Comparison of ENCODE assay signal across 8 cellular contexts in the genomic region with DNA sequence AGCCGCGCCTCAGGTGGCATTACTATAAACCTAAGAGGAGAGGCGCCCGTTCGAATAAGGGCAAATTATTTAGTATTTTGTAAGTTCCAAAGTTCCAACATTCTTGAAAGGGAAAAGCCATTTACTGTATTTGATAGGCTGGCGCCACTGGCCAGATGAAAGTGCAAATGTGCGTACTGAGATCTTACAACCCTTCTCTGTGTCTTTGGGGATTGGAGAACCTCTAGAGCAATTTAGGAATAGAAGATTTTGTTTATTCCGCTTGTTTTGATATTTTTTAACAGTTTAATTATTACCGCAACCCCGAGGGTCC. TPM values are rescaled to one million over a fixed set of nuclear protein-coding genes. Genes with fewer than 3 reads are reported as not detected.
DNase-seq lines count a peak whose midpoint lies in the region; ATAC-seq and TF ChIP-seq lines count a peak whose summit lies in the region.

No MANE protein-coding gene starts in this region.

- H3K36me3 ChIP-seq in HUES64 (ENCODE audit: insufficient read depth, low read length): peaks cover 23% of the 10 kb centered on the region
- H3K36me3 ChIP-seq in mucosa of stomach (ENCODE audit: control insufficient read depth, insufficient read depth, low read length): no peaks in the 10 kb centered on the region

- ATAC-seq in GM21825 (IDR thresholded peaks at IDR 0.05; ENCODE audit: unreplicated experiment): no peak

- TF ChIP-seq CTCF in 22Rv1 (IDR thresholded peaks at IDR 0.05): no peak

- WGBS in HUES64: 31% methylated on average over 10 of the region's 10 CpGs

- H3K9me3 ChIP-seq in HUES64 (ENCODE audit: insufficient read depth, low read depth, low read length) (no peaks in the 10 kb centered on the region), mucosa of stomach (ENCODE audit: control insufficient read depth, low read length) (no peaks in the 10 kb centered on the region)

- peaks cover 15% of the 10 kb centered on the region for H3K4me1 ChIP-seq in HUES64 (ENCODE audit: insufficient read depth, low read length)
- H3K4me1 ChIP-seq in mucosa of stomach (ENCODE audit: control insufficient read depth, insufficient read depth, low read length): peaks cover 6% of the 10 kb centered on the region

- peak overlapping the region; percentile 53 for H3K27ac ChIP-seq in 22Rv1
- H3K27ac ChIP-seq in HUES64 (ENCODE audit: low read depth, low read length): peak overlapping the region; percentile 44; the same call in 1 of the 2 replicates
- peak overlapping the region; percentile 60 for H3K27ac ChIP-seq in cingulate gyrus (ENCODE audit: low read depth, low read length)

- no peaks in the 10 kb centered on the region for H3K27me3 ChIP-seq in HUES64 (ENCODE audit: insufficient read depth, low read length)
- H3K27me3 ChIP-seq in mucosa of stomach (ENCODE audit: control insufficient read depth, insufficient read depth, low read length): no peaks in the 10 kb centered on the region

- H3K4me3 ChIP-seq in HUES64 (ENCODE audit: low read length) (peak overlapping the region; percentile 86), mucosa of stomach (ENCODE audit: low read length) (peak overlapping the region; percentile 86)

- DNase-seq in NCI-H345 treated with DMSO at 0.1 percent for 48 hours (lab: John Stamatoyannopoulos, UW; ENCODE audit: unreplicated experiment): no peak
- DNase-seq in OCI-M1 (lab: John Stamatoyannopoulos, UW): no peak
- DNase-seq in activated CD4-positive, alpha-beta T cell treated with anti-CD3 and anti-CD28 coated beads for 48 hours: no peak

- H3K9ac ChIP-seq in HUES64 (ENCODE audit: low read depth, low read length) (peak overlapping the region; percentile 71), mucosa of stomach (ENCODE audit: low read length) (peak overlapping the region; percentile 57)

RNA-seq across cellular contexts. Expression of a gene that starts 0.5 kb away (rescaled TPM):
- 13.2 TPM for polyA plus RNA-seq in HUES64 (2013, experiment 1 of 2)
- polyA plus RNA-seq in HUES64 (2013, experiment 2 of 2): 14.1 TPM

RNA-seq across cellular contexts. Expression of a gene that starts 22.1 kb away (rescaled TPM):
- polyA plus RNA-seq in HUES64 (2013, experiment 1 of 2): 6.5 TPM
- 7.1 TPM for polyA plus RNA-seq in HUES64 (2013, experiment 2 of 2)
